23 cellular contexts compared by ENCODE assay signal in genomic region chr20:61246269-61246668, GRCh38. TPM values are rescaled to one million over a fixed set of nuclear protein-coding genes. Genes with fewer than 3 reads are reported as not detected.
DNase-seq lines count a peak whose midpoint lies in the region; ATAC-seq and TF ChIP-seq lines count a peak whose summit lies in the region.
"Had no signal": no experiment of that assay in that cellular context is flagged by ENCODE, and none has a peak within 500 bp of the region (broad histone marks: within the 10 kb centered on the region; RNA-seq: fewer than 3 reads in every experiment).

No MANE protein-coding gene starts in this region.

- no peak overlapping the region; the same call in 1 of the 2 replicates for H3K27ac Mint-ChIP-seq in GM23338
- no peak overlapping the region for H3K27ac Mint-ChIP-seq in MCF 10A (ENCODE audit: low read depth, unreplicated experiment)
- H3K27ac Mint-ChIP-seq: CD14-positive monocyte; CD8-positive, alpha-beta memory T cell had no signal

- no TSS peak for BruUV-seq in MCF 10A (replicated peaks; lab: Mats Ljungman, UMichigan)

- no peak for TF ChIP-seq CTCF in GM23338 (conservative IDR thresholded peaks at IDR 0.05; ENCODE audit: low read depth in 2 of 2)
- TF ChIP-seq CTCF in HEK293 (tag by site-specific recombination; IDR thresholded peaks at IDR 0.05): no peak
- no peak for TF ChIP-seq CTCF in spleen (IDR thresholded peaks at IDR 0.05 in 8 of 11, conservative IDR thresholded peaks at IDR 0.05 in 3 of 11)
- TF ChIP-seq CTCF in MCF 10A (IDR thresholded peaks at IDR 0.05; ENCODE audit: unreplicated experiment): no peak

- H3K9me3 Mint-ChIP-seq in GM23338: peaks cover 11% of the 10 kb centered on the region
- no peaks in the 10 kb centered on the region for H3K9me3 Mint-ChIP-seq in MCF 10A (ENCODE audit: unreplicated experiment)

- no peaks in the 10 kb centered on the region for H3F3A ChIP-seq in GM23338 (replicated peaks; ENCODE audit: low read depth)

- H3K4me3 ChIP-seq in GM23338 (no peak overlapping the region), HEK293 (ENCODE audit: low read depth, low read length) (no peak overlapping the region), spleen (no peak overlapping the region)
- H3K4me3 ChIP-seq: BLaER1, GM12878 had no signal

- H3K9me3 ChIP-seq in HEK293 (ENCODE audit: control insufficient read depth, insufficient read depth, low read depth, low read length) (no peaks in the 10 kb centered on the region; the same call in 1 of the 2 replicates), spleen (peaks cover 0 to 9% (median 2%) of the 10 kb centered on the region in 8 donors)
- H3K9me3 ChIP-seq: BE2C had no signal

- peaks cover 13% of the 10 kb centered on the region for H3K4me1 Mint-ChIP-seq in GM23338
- H3K4me1 Mint-ChIP-seq in MCF 10A (ENCODE audit: insufficient read depth, unreplicated experiment): no peaks in the 10 kb centered on the region
- H3K4me1 Mint-ChIP-seq: CD14-positive monocyte; CD4-positive, CD25-positive, alpha-beta regulatory T cell; CD8-positive, alpha-beta memory T cell had no signal

- H3K79me2 ChIP-seq in GM23338 (replicated peaks; ENCODE audit: insufficient read depth): no peaks in the 10 kb centered on the region

- no peak for DNase-seq in GM23338 (ENCODE audit: low spot score)
- DNase-seq in spleen: peak; percentile 38
- no peak for DNase-seq in MCF 10A (ENCODE audit: unreplicated experiment)
- DNase-seq in NCI-H510A treated with DMSO at 0.1 percent for 48 hours (lab: John Stamatoyannopoulos, UW): no peak
- DNase-seq: 8988T; ACHN; BE2C; C1 segment of cervical spinal cord; CD4-positive, alpha-beta memory T cell; CD4-positive, CD25-positive, alpha-beta regulatory T cell; CD8-positive, alpha-beta memory T cell; COR-L47; DMS 273 treated with DMSO at 0.1 percent for 48 hours; DMS153; DMS53; DMS79; DND-41; EL; GDM1 had no signal

- no peaks in the 10 kb centered on the region for H4K20me1 ChIP-seq in GM23338 (replicated peaks; ENCODE audit: insufficient read depth)

- WGBS in spleen, 5 donors: 63 to 73% (median 72%) methylated on average over 7 of the region's 7 CpGs

- H3K9me2 ChIP-seq in GM23338 (ENCODE audit: insufficient read depth): no peaks in the 10 kb centered on the region

- POLR2A ChIA-PET in HEK293 (lab: Yijun Ruan, JAX): no interaction called here
- POLR2A ChIA-PET in MCF 10A (lab: Yijun Ruan, JAX): interaction anchor here (0.5 kb wide), 1 partner anchor 82 kb away, joined by 3 read pairs; no protein-coding TSS in a partner anchor

- no peak for TF ChIP-seq POLR2A in spleen (IDR thresholded peaks at IDR 0.05)

- no peak overlapping the region for H3K4me2 ChIP-seq in GM23338
- H3K4me2 ChIP-seq: BLaER1 had no signal

- ATAC-seq in GM23338: peak; percentile 22; the same call in 1 of the 3 replicates
- ATAC-seq: GM12878 had no signal

- H3K27me3 Mint-ChIP-seq in GM23338 (ENCODE audit: insufficient read depth, low read depth, poor library complexity) (peaks cover 45% of the 10 kb centered on the region), MCF 10A (ENCODE audit: insufficient read depth, unreplicated experiment) (peaks cover 68% of the 10 kb centered on the region)

- CTCF ChIA-PET in HEK293 (lab: Yijun Ruan, JAX) (interaction anchor here (3.9 kb wide), 1 partner anchor 17 kb away, joined by 19 read pairs; no protein-coding TSS in a partner anchor), MCF 10A (lab: Yijun Ruan, JAX) (interaction anchor here (0.6 kb wide), 1 partner anchor 26 kb away, joined by 4 read pairs; no protein-coding TSS in a partner anchor)

- intact Hi-C loops in spleen (cut with DNase I; ENCODE audit: low total_unique reads) (no loop called here), MCF 10A (cut with micrococcal nuclease) (no loop called here)

- H3K27me3 ChIP-seq in GM23338 (ENCODE audit: insufficient read depth) (peaks cover 81% of the 10 kb centered on the region), spleen (replicated peaks in 1 of 7) (peaks cover 0 to 57% (median 3%) of the 10 kb centered on the region in 7 donors)

- no peak overlapping the region for H3K27ac ChIP-seq in GM23338 (ENCODE audit: low read depth)
- H3K27ac ChIP-seq in HEK293 (ENCODE audit: extremely low read depth, low read depth, low read length): no peak overlapping the region
- no peak overlapping the region for H3K27ac ChIP-seq in spleen
- H3K27ac ChIP-seq: BLaER1 had no signal

- H3K4me1 ChIP-seq in GM23338 (ENCODE audit: insufficient read depth) (no peaks in the 10 kb centered on the region; the same call in 1 of the 2 replicates), HEK293 (ENCODE audit: control insufficient read depth, insufficient read depth, low read length) (no peaks in the 10 kb centered on the region), spleen (peaks cover 0 to 1% (median 0%) of the 10 kb centered on the region in 6 donors)
- H3K4me1 ChIP-seq: BE2C, BLaER1 had no signal

- H3K36me3 ChIP-seq in GM23338 (ENCODE audit: insufficient read depth) (0 out of 2 replicates have a peak, but pooled peaks cover 3% of the 10 kb centered on the region), HEK293 (ENCODE audit: control insufficient read depth in 2 of 2, insufficient read depth in 1 of 2, low read length in 2 of 2) (no peaks in the 10 kb centered on the region), spleen (no peaks in the 10 kb centered on the region)
- H3K36me3 ChIP-seq: BE2C, BLaER1 had no signal

- H3K4me3 Mint-ChIP-seq in GM23338 (no peak overlapping the region), MCF 10A (ENCODE audit: unreplicated experiment) (no peak overlapping the region)
- H3K4me3 Mint-ChIP-seq: CD14-positive monocyte; CD4-positive, alpha-beta memory T cell; CD4-positive, CD25-positive, alpha-beta regulatory T cell; CD8-positive, alpha-beta memory T cell had no signal

- no peak overlapping the region for H2AFZ ChIP-seq in GM23338

- H3K36me3 Mint-ChIP-seq in GM23338 (ENCODE audit: low read depth) (peaks cover 6% of the 10 kb centered on the region; the same call in 2 of the 3 replicates), MCF 10A (ENCODE audit: insufficient read depth, unreplicated experiment) (no peaks in the 10 kb centered on the region)
- H3K36me3 Mint-ChIP-seq: CD14-positive monocyte; CD4-positive, alpha-beta memory T cell; CD4-positive, CD25-positive, alpha-beta regulatory T cell; CD8-positive, alpha-beta memory T cell had no signal

TF ChIP-seq in GM23338, 12 proteins besides CTCF, POLR2A, EP300 and RAD21 (continues in another document):
- TF ChIP-seq EZH2phosphoT487 (IDR thresholded peaks at IDR 0.05; ENCODE audit: unreplicated experiment) (no peak), POLR2AphosphoS5 (IDR thresholded peaks at IDR 0.05; ENCODE audit: low read depth) (no peak)

TF ChIP-seq in HEK293, 187 proteins besides CTCF, POLR2A, EP300 and RAD21:
- TF ChIP-seq ZNF510 (tag by site-specific recombination; IDR thresholded peaks at IDR 0.05; ENCODE audit: insufficient replicate concordance): no peak
- TF ChIP-seq REST (tag by site-specific recombination; IDR thresholded peaks at IDR 0.05): 0 out of 2 replicates have a peak, but pooled peaks have one; percentile 15

RNA-seq across cellular contexts. Expression of gene CDH4, which starts 5.8 kb away (rescaled TPM):
- total RNA-seq in GM23338 (2014; rRNA removed; shearing (Covaris generic)): 4.0 and 4.2 TPM in 2 replicates
- polyA plus RNA-seq in GM23338 (2016; fragmentation: Nextera tagmentation; extraction: Ambion mirVana): 1.2 TPM in 2 replicates
- 10 to 100 TPM in 4 of 7 donors, 1 to 10 TPM in 3; 5.4 to 20.1 (median 10.3) TPM for total RNA-seq in spleen
- polyA plus RNA-seq in spleen: 1 to 10 TPM in 1 of 3 donors, under 1 TPM in 2; 0.30 to 1.8 (median 0.54) TPM
- total RNA-seq in MCF 10A (2022): 25.0 and 44.8 TPM in 2 replicates
- total RNA-seq: CD8-positive, alpha-beta memory T cell; GM12878 had no signal
- polyA plus RNA-seq: CD14-positive monocyte, GM12878 had no signal
